ENCODE assay signal across 12 cellular contexts in genomic region chr22:30210235-30210831, GRCh38. TPM values are rescaled to one million over a fixed set of nuclear protein-coding genes. Genes with fewer than 3 reads are reported as not detected.
A peak's percentile ranks its signal among the peaks of the same experiment; 100 is the strongest.
DNase-seq lines count a peak whose midpoint lies in the region; ATAC-seq, FAIRE-seq and TF ChIP-seq lines count a peak whose summit lies in the region.
"Had no signal": no experiment of that assay in that cellular context is flagged by ENCODE, and none has a peak within 500 bp of the region (broad histone marks: within the 10 kb centered on the region; RNA-seq: fewer than 3 reads in every experiment).

No MANE protein-coding gene starts in this region.

- POLR2A ChIA-PET in WTC11 (lab: Charles Lee): no interaction called here

- H3K36me3 Mint-ChIP-seq in WTC11: no peaks in the 10 kb centered on the region

- ATAC-seq in GM19395 (IDR thresholded peaks at IDR 0.05; ENCODE audit: unreplicated experiment) (no peak), WTC11 (no peak)
- ATAC-seq: activated CD4-positive, CD25-positive, alpha-beta regulatory T cell treated with anti-CD3 and anti-CD28 coated beads, Interleukin-2, amount 50 U/mL, for 24 hours had no signal

- H3K27ac ChIP-seq in breast epithelium: peak overlapping the region; percentile 81 to 88
- H3K27ac ChIP-seq: parathyroid adenoma had no signal

- peaks cover 3% of the 10 kb centered on the region; the same call in 1 of the 2 replicates for H3K27me3 Mint-ChIP-seq in WTC11 (ENCODE audit: low read depth)

- DNase-seq in HTR-8/SVneo (ENCODE audit: insufficient read length, low spot score) (peak; percentile 41), breast epithelium (ENCODE audit: low spot score in 2 of 2) (peak; percentile 57 to 81), midbrain (lab: John Stamatoyannopoulos, UW) (peak; percentile 18), RPMI8226 (no peak), foreskin fibroblast (no peak), WTC11 (ENCODE audit: low spot score) (no peak)
- DNase-seq: NCI-H510A had no signal

- no peaks in the 10 kb centered on the region for H3K9me3 Mint-ChIP-seq in WTC11

- CTCF ChIA-PET in WTC11 (lab: Charles Lee): no interaction called here

- H3K9me3 ChIP-seq in breast epithelium: no peaks in the 10 kb centered on the region

- H3K4me1 ChIP-seq in breast epithelium: peaks cover 11 to 18% of the 10 kb centered on the region in 2 donors
- H3K4me1 ChIP-seq: parathyroid adenoma had no signal

- H3K4me1 Mint-ChIP-seq in WTC11: peaks cover 24% of the 10 kb centered on the region
- H3K4me1 Mint-ChIP-seq: B cell had no signal

- no peaks in the 10 kb centered on the region for H3K36me3 ChIP-seq in breast epithelium

- intact Hi-C loops in breast epithelium (cut with DNase I; ENCODE audit: low total_unique reads): no loop called here

- TF ChIP-seq CTCF in breast epithelium (IDR thresholded peaks at IDR 0.05) (no peak), foreskin fibroblast (IDR thresholded peaks at IDR 0.05; ENCODE audit: low read depth, low read length) (no peak), WTC11 (IDR thresholded peaks at IDR 0.05) (no peak)

- FAIRE-seq in A204.1 (lab: Jason Lieb, UNC): peak; percentile 99
- FAIRE-seq in HTR-8/SVneo (lab: Jason Lieb, UNC): no peak

- H3K4me3 ChIP-seq in breast epithelium: no peak overlapping the region
- H3K4me3 ChIP-seq in foreskin fibroblast (ENCODE audit: low read depth in 1 of 2, low read length in 2 of 2): no peak overlapping the region

- TF ChIP-seq POLR2A in breast epithelium (IDR thresholded peaks at IDR 0.05): no peak

- no peaks in the 10 kb centered on the region for H3K27me3 ChIP-seq in breast epithelium

- no peak overlapping the region for H3K27ac Mint-ChIP-seq in WTC11
- H3K27ac Mint-ChIP-seq: B cell had no signal

- no peak overlapping the region for H3K4me3 Mint-ChIP-seq in WTC11
- H3K4me3 Mint-ChIP-seq: B cell had no signal

TF ChIP-seq in WTC11, 78 proteins besides CTCF, POLR2A, EP300 and RAD21:
- no peak for TF ChIP-seq RORB (CRISPR knock-in tag; IDR thresholded peaks at IDR 0.05)
- TF ChIP-seq USF2 (CRISPR knock-in tag; IDR thresholded peaks at IDR 0.05): no peak
- TF ChIP-seq NR2C2 (CRISPR knock-in tag; IDR thresholded peaks at IDR 0.05): no peak
- TF ChIP-seq NFYB (CRISPR knock-in tag; conservative IDR thresholded peaks at IDR 0.05; ENCODE audit: low read depth): no peak
- TF ChIP-seq SMAD4 (CRISPR knock-in tag; IDR thresholded peaks at IDR 0.05): no peak
- no peak for TF ChIP-seq NR1H2 (CRISPR knock-in tag; IDR thresholded peaks at IDR 0.05)
- TF ChIP-seq FOXJ3 (CRISPR knock-in tag; IDR thresholded peaks at IDR 0.05; ENCODE audit: borderline replicate concordance): no peak
- TF ChIP-seq IRF1 (CRISPR knock-in tag; IDR thresholded peaks at IDR 0.05): no peak
- TF ChIP-seq ETV6 (CRISPR knock-in tag; IDR thresholded peaks at IDR 0.05): no peak

RNA-seq across cellular contexts. Expression of gene LIF, which starts 36.2 kb away (rescaled TPM):
- total RNA-seq in breast epithelium (1 to 10 TPM; 1.4 to 9.5 (median 1.6) TPM), WTC11 (2021) (4.6 to 7.2 TPM (median 6.1 TPM) in 3 replicates)

RNA-seq across cellular contexts. Expression of gene OSM, which starts 56.3 kb away (rescaled TPM):
- total RNA-seq in breast epithelium (1 to 10 TPM; 1.3 to 2.5 (median 1.3) TPM), WTC11 (2021) (not detected in 3 replicates)

Comparison
In these comparisons a context has a peak if more than half of its experiments do, and no peak if none do; other contexts are left out.
1. DNase-seq: peak in HTR-8/SVneo (single experiment), breast epithelium (2 of 2) and midbrain (single experiment); none in RPMI8226 (single experiment), foreskin fibroblast (0 of 2) and WTC11 (single experiment).